In the genomic region with DNA sequence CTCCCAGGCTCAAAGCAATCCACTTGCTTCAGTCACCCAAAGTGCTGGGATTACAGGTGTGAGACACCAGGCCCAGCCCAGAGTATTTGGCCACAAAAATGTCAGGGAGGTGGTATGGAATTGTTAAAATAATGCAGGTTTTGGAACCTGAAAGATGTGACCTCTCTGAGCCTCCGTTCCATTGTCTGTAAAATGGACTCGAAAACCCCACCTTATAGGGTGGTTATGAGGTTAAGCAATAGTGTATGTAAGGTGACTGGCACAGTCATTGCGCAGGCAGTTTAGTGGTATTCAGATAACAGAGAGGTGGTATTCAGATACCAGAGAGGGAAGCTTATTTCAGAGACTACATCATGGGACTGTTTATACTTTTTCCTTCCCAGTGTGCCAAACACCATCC, we compare ENCODE assay signal across 27 cellular contexts. TPM values are rescaled to one million over a fixed set of nuclear protein-coding genes. Genes with fewer than 3 reads are reported as not detected.
"Had no signal": no experiment of that assay in that cellular context is flagged by ENCODE, and none has a peak within 500 bp of the region (broad histone marks: within the 10 kb centered on the region; RNA-seq: fewer than 3 reads in every experiment).

No MANE protein-coding gene starts in this region.

- H3K27ac ChIP-seq: gastrocnemius medialis, heart left ventricle, prostate gland, right atrium auricular region, testis, upper lobe of right lung had no signal

- H3K4me1 ChIP-seq: breast epithelium, prostate gland, testis had no signal

- H3K27me3 ChIP-seq: breast epithelium, gastrocnemius medialis, heart left ventricle, right atrium auricular region, testis, upper lobe of right lung had no signal

- H3K36me3 Mint-ChIP-seq: activated naive CD8-positive, alpha-beta T cell treated with anti-CD3 and anti-CD28 coated beads, Interleukin-2, amount 10 ng/mL, durations not matched to agents 7 days and 5 days had no signal

- H3K4me3 Mint-ChIP-seq: activated B cell treated with CpG ODN at 0.5 μM for 24 hours; activated CD8-positive, alpha-beta T cell treated with anti-CD3 and anti-CD28 coated beads for 36 hours; activated naive CD8-positive, alpha-beta T cell treated with anti-CD3 and anti-CD28 coated beads, Interleukin-2, amount 10 ng/mL, durations not matched to agents 7 days and 5 days; stimulated activated naive CD8-positive, alpha-beta T cell treated with anti-CD3 and anti-CD28 coated beads, Interleukin-15, amount 100 ng/mL, for 72 hours had no signal

- DNase-seq: activated B cell treated with CpG ODN at 0.5 μM for 24 hours; activated CD4-positive, alpha-beta T cell treated with anti-CD3 and anti-CD28 coated beads for 4 hours; activated CD8-positive, alpha-beta T cell treated with anti-CD3 and anti-CD28 coated beads for 36 hours; activated naive CD4-positive, alpha-beta T cell treated with Interleukin-2 at 50 U/mL for 16 hours; activated naive CD8-positive, alpha-beta T cell treated with anti-CD3 and anti-CD28 coated beads, Interleukin-2, amount 10 ng/mL, durations not matched to agents 7 days and 5 days; activated T-cell treated with anti-CD3 and anti-CD28 coated beads, Interleukin-2, amount 50 U/mL, for 1 hour; aorta; cortex of kidney; erythroblast; gastrocnemius medialis; heart left ventricle; kidney; midbrain; stimulated activated CD4-positive, alpha-beta T cell treated with anti-CD3 and anti-CD28 coated beads, Interleukin-15, amount 100 ng/mL, for 24 hours; stimulated activated CD4-positive, alpha-beta T cell treated with anti-CD3 and anti-CD28 coated beads, Interleukin-2, amount 100 ng/mL, for 48 hours; stimulated activated naive CD8-positive, alpha-beta T cell treated with anti-CD3 and anti-CD28 coated beads, Interleukin-15, amount 100 ng/mL, for 72 hours; SW 1271; testis; upper lobe of right lung had no signal

- H3K27me3 Mint-ChIP-seq: activated B cell treated with CpG ODN at 0.5 μM for 24 hours had no signal

- ATAC-seq: activated CD8-positive, alpha-beta T cell treated with anti-CD3 and anti-CD28 coated beads for 36 hours; gastrocnemius medialis; heart left ventricle; left lobe of liver; stimulated activated naive CD8-positive, alpha-beta T cell treated with anti-CD3 and anti-CD28 coated beads, Interleukin-15, amount 100 ng/mL, for 72 hours; upper lobe of right lung had no signal

- H3K4me1 Mint-ChIP-seq: activated B cell treated with CpG ODN at 0.5 μM for 24 hours; activated naive CD8-positive, alpha-beta T cell treated with anti-CD3 and anti-CD28 coated beads, Interleukin-2, amount 10 ng/mL, durations not matched to agents 7 days and 5 days; stimulated activated naive CD8-positive, alpha-beta T cell treated with anti-CD3 and anti-CD28 coated beads, Interleukin-15, amount 100 ng/mL, for 72 hours had no signal

- H3K27ac Mint-ChIP-seq: activated B cell treated with CpG ODN at 0.5 μM for 24 hours; activated CD8-positive, alpha-beta T cell treated with anti-CD3 and anti-CD28 coated beads for 36 hours; activated naive CD8-positive, alpha-beta T cell treated with anti-CD3 and anti-CD28 coated beads, Interleukin-2, amount 10 ng/mL, durations not matched to agents 7 days and 5 days; activated T-helper 2 cell treated with anti-CD3 and anti-CD28 coated beads, Interferon-gamma antibody, Interleukin-2, Interleukin-4, amounts not matched to agents 10 μg/mL and 5 μg/mL and 100 μg/mL, durations not matched to agents 14 hours and 24 hours and 36 hours; stimulated activated naive CD8-positive, alpha-beta T cell treated with anti-CD3 and anti-CD28 coated beads, Interleukin-15, amount 100 ng/mL, for 72 hours had no signal

- H3K36me3 ChIP-seq: breast epithelium, gastrocnemius medialis, heart left ventricle, prostate gland, right atrium auricular region, upper lobe of right lung had no signal

- H3K9me3 ChIP-seq: breast epithelium, gastrocnemius medialis, heart left ventricle, prostate gland, right atrium auricular region, testis, upper lobe of right lung had no signal

- H3K4me3 ChIP-seq: breast epithelium, gastrocnemius medialis, heart left ventricle, lung, prostate gland, right atrium auricular region, skin epidermis, testis, upper lobe of right lung had no signal

- FAIRE-seq: endometrium, kidney had no signal

- H3K9me3 Mint-ChIP-seq: activated B cell treated with CpG ODN at 0.5 μM for 24 hours; activated CD8-positive, alpha-beta T cell treated with anti-CD3 and anti-CD28 coated beads for 36 hours; activated naive CD8-positive, alpha-beta T cell treated with anti-CD3 and anti-CD28 coated beads, Interleukin-2, amount 10 ng/mL, durations not matched to agents 7 days and 5 days; activated T-helper 2 cell treated with anti-CD3 and anti-CD28 coated beads, Interferon-gamma antibody, Interleukin-2, Interleukin-4, amounts not matched to agents 10 μg/mL and 5 μg/mL and 100 μg/mL, durations not matched to agents 14 hours and 24 hours and 36 hours; stimulated activated naive CD8-positive, alpha-beta T cell treated with anti-CD3 and anti-CD28 coated beads, Interleukin-15, amount 100 ng/mL, for 72 hours had no signal

RNA-seq across cellular contexts. Expression of a gene that starts 52.5 kb away (rescaled TPM):
- total RNA-seq: activated B cell treated with CpG ODN at 0.5 μM for 24 hours had no signal
